24 cellular contexts compared by ENCODE assay signal in genomic region chr4:98864560-98864959, GRCh38.
DNase-seq lines count a peak whose midpoint lies in the region; ATAC-seq and TF ChIP-seq lines count a peak whose summit lies in the region.
"Had no signal": no experiment of that assay in that cellular context is flagged by ENCODE, and none has a peak within 500 bp of the region (broad histone marks: within the 10 kb centered on the region; RNA-seq: fewer than 3 reads in every experiment).

No MANE protein-coding gene starts in this region.

- ATAC-seq in stimulated activated effector memory CD8-positive, alpha-beta T cell treated with anti-CD3 and anti-CD28 coated beads, Interleukin-12 subunit alpha, Interleukin-12 subunit beta, amount 100 ng/mL, for 72 hours, result peak; percentile 79
- ATAC-seq: CD8-positive, alpha-beta T cell; lower lobe of right lung had no signal

- intact Hi-C loops in thyroid gland (cut with DNase I), result no loop called here

- H3K27me3 ChIP-seq in thyroid gland, result no peaks in the 10 kb centered on the region
- H3K27me3 ChIP-seq: brain microvascular endothelial cell, hepatocyte, MG63, right atrium auricular region, suprapubic skin had no signal

- TF ChIP-seq CTCF in thyroid gland (IDR thresholded peaks at IDR 0.05), result no peak

- no peaks in the 10 kb centered on the region for H3K9me3 Mint-ChIP-seq in activated CD4-positive, alpha-beta memory T cell treated with anti-CD3 and anti-CD28 coated beads, Interleukin-2, amount 10 ng/mL, durations not matched to agents 7 days and 5 days
- H3K9me3 Mint-ChIP-seq in stimulated activated effector memory CD8-positive, alpha-beta T cell treated with anti-CD3 and anti-CD28 coated beads, Interleukin-12 subunit alpha, Interleukin-12 subunit beta, amount 100 ng/mL, for 72 hours, result no peaks in the 10 kb centered on the region
- H3K9me3 Mint-ChIP-seq: CD8-positive, alpha-beta T cell; dendritic cell treated with granulocyte-macrophage colony-stimulating factor and Interleukin-4, amounts not matched to agents 40 ng/mL and 50 ng/mL, for 4 days; H9 had no signal

- no peaks in the 10 kb centered on the region for H3K36me3 ChIP-seq in thyroid gland
- H3K36me3 ChIP-seq: brain microvascular endothelial cell, lower lobe of right lung, MG63, right atrium auricular region, suprapubic skin had no signal

- H3K9me3 ChIP-seq in thyroid gland, result no peaks in the 10 kb centered on the region
- H3K9me3 ChIP-seq: lower lobe of right lung, MG63, right atrium auricular region, suprapubic skin had no signal

- H3K36me3 Mint-ChIP-seq in activated CD4-positive, alpha-beta memory T cell treated with anti-CD3 and anti-CD28 coated beads, Interleukin-2, amount 10 ng/mL, durations not matched to agents 7 days and 5 days (ENCODE audit: low read depth), result peaks cover 3% of the 10 kb centered on the region
- no peaks in the 10 kb centered on the region for H3K36me3 Mint-ChIP-seq in stimulated activated effector memory CD8-positive, alpha-beta T cell treated with anti-CD3 and anti-CD28 coated beads, Interleukin-12 subunit alpha, Interleukin-12 subunit beta, amount 100 ng/mL, for 72 hours
- H3K36me3 Mint-ChIP-seq: CD8-positive, alpha-beta T cell had no signal

- 85 to 87% methylated on average over 7 of the region's 7 CpGs for WGBS in thyroid gland, 2 donors

- TF ChIP-seq POLR2A in thyroid gland (IDR thresholded peaks at IDR 0.05), result no peak

- no peak overlapping the region for H3K27ac Mint-ChIP-seq in activated CD4-positive, alpha-beta memory T cell treated with anti-CD3 and anti-CD28 coated beads, Interleukin-2, amount 10 ng/mL, durations not matched to agents 7 days and 5 days
- no peak overlapping the region for H3K27ac Mint-ChIP-seq in stimulated activated effector memory CD8-positive, alpha-beta T cell treated with anti-CD3 and anti-CD28 coated beads, Interleukin-12 subunit alpha, Interleukin-12 subunit beta, amount 100 ng/mL, for 72 hours
- H3K27ac Mint-ChIP-seq: CD8-positive, alpha-beta T cell; dendritic cell treated with granulocyte-macrophage colony-stimulating factor and Interleukin-4, amounts not matched to agents 40 ng/mL and 50 ng/mL, for 4 days; H9 had no signal

- peaks cover 11% of the 10 kb centered on the region for H3K4me1 Mint-ChIP-seq in activated CD4-positive, alpha-beta memory T cell treated with anti-CD3 and anti-CD28 coated beads, Interleukin-2, amount 10 ng/mL, durations not matched to agents 7 days and 5 days
- peaks cover 7% of the 10 kb centered on the region for H3K4me1 Mint-ChIP-seq in stimulated activated effector memory CD8-positive, alpha-beta T cell treated with anti-CD3 and anti-CD28 coated beads, Interleukin-12 subunit alpha, Interleukin-12 subunit beta, amount 100 ng/mL, for 72 hours
- H3K4me1 Mint-ChIP-seq: H9 had no signal

- H3K27ac ChIP-seq in thyroid gland, result no peak overlapping the region
- H3K27ac ChIP-seq: brain microvascular endothelial cell, hepatocyte, lower lobe of right lung, right atrium auricular region, suprapubic skin had no signal

- no peak overlapping the region for H3K4me3 ChIP-seq in thyroid gland (replicated peaks in 1 of 3)
- H3K4me3 ChIP-seq: hepatocyte, lower lobe of right lung, MG63, right atrium auricular region, suprapubic skin had no signal

- H3K4me1 ChIP-seq in thyroid gland, result no peaks in the 10 kb centered on the region
- H3K4me1 ChIP-seq: lower lobe of right lung, right atrium auricular region, suprapubic skin had no signal

- POLR2A ChIA-PET in activated CD4-positive, alpha-beta memory T cell treated with anti-CD3 and anti-CD28 coated beads, Interleukin-2, amount 10 ng/mL, durations not matched to agents 7 days and 5 days (lab: Charles Lee), result no interaction called here

- peak; percentile 37 for DNase-seq in activated naive CD4-positive, alpha-beta T cell treated with Interleukin-2 at 50 U/mL for 16 hours
- no peak for DNase-seq in activated naive CD4-positive, alpha-beta T cell treated with anti-CD3 and anti-CD28 coated beads, Interleukin-2, amount 50 U/mL, for 16 hours
- DNase-seq in activated CD4-positive, alpha-beta memory T cell treated with anti-CD3 and anti-CD28 coated beads, Interleukin-2, amount 10 ng/mL, durations not matched to agents 7 days and 5 days, result peak; percentile 39
- DNase-seq in kidney tubule cell (ENCODE audit: low spot score), result peak; percentile 14
- DNase-seq in stimulated activated effector memory CD8-positive, alpha-beta T cell treated with anti-CD3 and anti-CD28 coated beads, Interleukin-12 subunit alpha, Interleukin-12 subunit beta, amount 100 ng/mL, for 72 hours (ENCODE audit: low spot score in 2 of 2), result no peak
- DNase-seq in central memory CD4-positive, alpha-beta T cell, result no peak
- no peak for DNase-seq in thyroid gland
- DNase-seq: brain microvascular endothelial cell; CD8-positive, alpha-beta T cell; DMS53; foreskin fibroblast; H9; lower lobe of right lung; MG63; NCI-H1436 treated with DMSO at 0.1 percent for 48 hours; NCI-H2171; NCI-H69; nucleus accumbens; OCI-M1; SHP77 treated with DMSO at 0.1 percent for 48 hours had no signal

- CTCF ChIA-PET in activated CD4-positive, alpha-beta memory T cell treated with anti-CD3 and anti-CD28 coated beads, Interleukin-2, amount 10 ng/mL, durations not matched to agents 7 days and 5 days (lab: Charles Lee), result no interaction called here

- no peaks in the 10 kb centered on the region for H3K27me3 Mint-ChIP-seq in activated CD4-positive, alpha-beta memory T cell treated with anti-CD3 and anti-CD28 coated beads, Interleukin-2, amount 10 ng/mL, durations not matched to agents 7 days and 5 days
- H3K27me3 Mint-ChIP-seq: dendritic cell treated with granulocyte-macrophage colony-stimulating factor and Interleukin-4, amounts not matched to agents 40 ng/mL and 50 ng/mL, for 4 days had no signal

- no peak overlapping the region for H3K4me3 Mint-ChIP-seq in activated CD4-positive, alpha-beta memory T cell treated with anti-CD3 and anti-CD28 coated beads, Interleukin-2, amount 10 ng/mL, durations not matched to agents 7 days and 5 days
- H3K4me3 Mint-ChIP-seq in stimulated activated effector memory CD8-positive, alpha-beta T cell treated with anti-CD3 and anti-CD28 coated beads, Interleukin-12 subunit alpha, Interleukin-12 subunit beta, amount 100 ng/mL, for 72 hours, result no peak overlapping the region
- H3K4me3 Mint-ChIP-seq: CD8-positive, alpha-beta T cell; dendritic cell treated with granulocyte-macrophage colony-stimulating factor and Interleukin-4, amounts not matched to agents 40 ng/mL and 50 ng/mL, for 4 days; H9 had no signal

Comparison
In these comparisons a context has a peak if more than half of its experiments do, and no peak if none do; other contexts are left out.
1. DNase-seq: peak in activated naive CD4-positive, alpha-beta T cell treated with Interleukin-2 at 50 U/mL for 16 hours (single experiment), activated CD4-positive, alpha-beta memory T cell treated with anti-CD3 and anti-CD28 coated beads, Interleukin-2, amount 10 ng/mL, durations not matched to agents 7 days and 5 days (single experiment) and kidney tubule cell (single experiment); none in activated naive CD4-positive, alpha-beta T cell treated with anti-CD3 and anti-CD28 coated beads, Interleukin-2, amount 50 U/mL, for 16 hours (single experiment), stimulated activated effector memory CD8-positive, alpha-beta T cell treated with anti-CD3 and anti-CD28 coated beads, Interleukin-12 subunit alpha, Interleukin-12 subunit beta, amount 100 ng/mL, for 72 hours (0 of 2), central memory CD4-positive, alpha-beta T cell (single experiment) and thyroid gland (0 of 2).